ENCODE assay signal across 8 cellular contexts in the genomic region with DNA sequence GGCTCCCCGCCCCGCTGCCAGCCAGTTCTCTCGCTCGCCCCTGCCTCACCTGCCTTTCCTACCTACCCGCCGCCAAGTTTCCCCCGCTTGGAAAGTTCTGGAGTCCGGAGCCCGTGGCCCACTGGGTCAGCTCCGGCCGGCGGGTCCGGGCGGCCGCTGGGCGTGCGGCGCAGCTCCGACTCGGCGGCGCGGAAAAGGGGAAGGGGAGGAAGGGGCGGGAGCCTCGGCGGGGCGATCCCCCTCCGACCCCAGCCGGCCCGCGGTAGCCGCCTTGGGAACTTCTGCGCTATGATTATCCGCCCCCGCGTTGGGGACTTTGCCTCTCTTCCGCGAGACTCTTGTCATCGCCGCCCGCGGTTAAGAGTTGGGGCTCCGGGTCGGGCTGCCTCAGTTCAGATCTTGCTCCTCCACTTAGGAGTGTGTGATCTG. TPM values are rescaled to one million over a fixed set of nuclear protein-coding genes. Genes with fewer than 3 reads are reported as not detected.
DNase-seq lines count a peak whose midpoint lies in the region; ATAC-seq and TF ChIP-seq lines count a peak whose summit lies in the region.

No MANE protein-coding gene starts in this region.

- H3K9ac ChIP-seq in stomach smooth muscle (ENCODE audit: low read length in 2 of 2) = peak overlapping the region in 1 of 2 donors; percentile 21

- peaks cover 5 to 37% (median 20%) of the 10 kb centered on the region in 4 donors for H3K4me1 Mint-ChIP-seq in CD4-positive, CD25-positive, alpha-beta regulatory T cell
- H3K4me1 Mint-ChIP-seq in nephron = peaks cover 15% of the 10 kb centered on the region

- peaks cover 11% of the 10 kb centered on the region for H3K27me3 Mint-ChIP-seq in CD4-positive, CD25-positive, alpha-beta regulatory T cell
- H3K27me3 Mint-ChIP-seq in nephron (ENCODE audit: low read depth) = peaks cover 85% of the 10 kb centered on the region

- H3K4me3 Mint-ChIP-seq in CD4-positive, CD25-positive, alpha-beta regulatory T cell = peak overlapping the region; percentile 85 to 93 (median 89)
- peak overlapping the region; percentile 79 to 86 (median 84) for H3K4me3 Mint-ChIP-seq in nephron

- H3K4me1 ChIP-seq in CD4-positive, CD25-positive, alpha-beta regulatory T cell (ENCODE audit: control insufficient read depth, insufficient read depth, low read length, poor library complexity, severe bottlenecking) = peaks cover 16% of the 10 kb centered on the region
- peaks cover 12% of the 10 kb centered on the region for H3K4me1 ChIP-seq in stomach smooth muscle (ENCODE audit: control insufficient read depth, insufficient read depth, low read length)

- H3K27ac Mint-ChIP-seq in CD4-positive, CD25-positive, alpha-beta regulatory T cell = peak overlapping the region; percentile 93 to 95 (median 94)
- H3K27ac Mint-ChIP-seq in nephron = peak overlapping the region; percentile 15 to 36 (median 18)

- H3K27ac ChIP-seq in CD4-positive, CD25-positive, alpha-beta regulatory T cell (ENCODE audit: insufficient read depth, low read length, poor library complexity, severe bottlenecking) = peak overlapping the region; percentile 83
- H3K27ac ChIP-seq in KOPT-K1 (ENCODE audit: low read depth, low read length, poor library complexity, severe bottlenecking) (peak overlapping the region; percentile 43), stomach smooth muscle (ENCODE audit: low read length) (no peak overlapping the region)

- peaks cover 2% of the 10 kb centered on the region for H3K27me3 ChIP-seq in CD4-positive, CD25-positive, alpha-beta regulatory T cell (ENCODE audit: control insufficient read depth, insufficient read depth, low read length)
- H3K27me3 ChIP-seq in stomach smooth muscle (ENCODE audit: control insufficient read depth in 1 of 2, insufficient read depth in 2 of 2, low read length in 2 of 2) = peaks cover 22 to 40% of the 10 kb centered on the region in 2 donors

- H3K36me3 Mint-ChIP-seq in CD4-positive, CD25-positive, alpha-beta regulatory T cell = no peaks in the 10 kb centered on the region
- no peaks in the 10 kb centered on the region for H3K36me3 Mint-ChIP-seq in nephron (ENCODE audit: low read depth)

- peak overlapping the region; percentile 74 for H3K4me3 ChIP-seq in CD4-positive, CD25-positive, alpha-beta regulatory T cell (ENCODE audit: low read depth, low read length)
- H3K4me3 ChIP-seq in epithelial cell of proximal tubule (ENCODE audit: low read depth, low read length) (peak overlapping the region; percentile 66), stomach smooth muscle (ENCODE audit: low read length in 2 of 2) (peak overlapping the region; percentile 70 to 76)

- DNase-seq in CD4-positive, CD25-positive, alpha-beta regulatory T cell = peak; percentile 24 to 63 (median 42)
- DNase-seq in activated CD8-positive, alpha-beta memory T cell treated with anti-CD3 and anti-CD28 coated beads for 4 hours (ENCODE audit: low read depth in 2 of 2) = peak; percentile 39 to 52
- no peak for DNase-seq in epithelial cell of proximal tubule (ENCODE audit: low read depth)
- no peak for DNase-seq in HCEC 1CT

- H3K36me3 ChIP-seq in CD4-positive, CD25-positive, alpha-beta regulatory T cell (ENCODE audit: control insufficient read depth, insufficient read depth, low read length) = no peaks in the 10 kb centered on the region
- H3K36me3 ChIP-seq in KOPT-K1 (ENCODE audit: insufficient read depth, low read length) = no peaks in the 10 kb centered on the region
- H3K36me3 ChIP-seq in stomach smooth muscle (ENCODE audit: control insufficient read depth in 2 of 2, insufficient read depth in 2 of 2, low read length in 2 of 2) = no peaks in the 10 kb centered on the region

- no peaks in the 10 kb centered on the region for H3K9me3 ChIP-seq in CD4-positive, CD25-positive, alpha-beta regulatory T cell (ENCODE audit: control insufficient read depth in 2 of 2, low read length in 2 of 2)
- H3K9me3 ChIP-seq in KOPT-K1 (ENCODE audit: insufficient read depth, low read length, poor library complexity, severe bottlenecking) (no peaks in the 10 kb centered on the region), stomach smooth muscle (ENCODE audit: control insufficient read depth in 2 of 2, low read length in 2 of 2) (no peaks in the 10 kb centered on the region)

- H3K9me3 Mint-ChIP-seq in CD4-positive, CD25-positive, alpha-beta regulatory T cell = no peaks in the 10 kb centered on the region
- H3K9me3 Mint-ChIP-seq in nephron = no peaks in the 10 kb centered on the region

- peak in 1 of 2 donors; percentile 9 for ATAC-seq in CD4-positive, CD25-positive, alpha-beta regulatory T cell (ENCODE audit: low read depth in 2 of 2)
- peak; percentile 23 for ATAC-seq in GM21529 (IDR thresholded peaks at IDR 0.05; ENCODE audit: unreplicated experiment)

- no peak for TF ChIP-seq CTCF in epithelial cell of proximal tubule (conservative IDR thresholded peaks at IDR 0.05; ENCODE audit: low read depth, low read length)
- no peak for TF ChIP-seq CTCF in nephron (IDR thresholded peaks at IDR 0.05; ENCODE audit: unreplicated experiment in 3 of 3)

RNA-seq across cellular contexts. Expression of gene SF3B5, which starts 31.0 kb away (rescaled TPM):
- total RNA-seq in CD4-positive, CD25-positive, alpha-beta regulatory T cell = 127 TPM
- 100 to 1,000 TPM; 440 to 448 (median 441) TPM for polyA plus RNA-seq in CD4-positive, CD25-positive, alpha-beta regulatory T cell
- total RNA-seq in epithelial cell of proximal tubule = 200 and 280 TPM in 2 replicates

RNA-seq across cellular contexts. Expression of gene PLAGL1, which starts 56.4 kb away (rescaled TPM):
- total RNA-seq in CD4-positive, CD25-positive, alpha-beta regulatory T cell = 2.8 TPM
- polyA plus RNA-seq in CD4-positive, CD25-positive, alpha-beta regulatory T cell = 1 to 10 TPM; 1.4 to 4.7 (median 2.6) TPM
- 17.4 and 22.1 TPM in 2 replicates for total RNA-seq in epithelial cell of proximal tubule

Comparison
In these comparisons a context has a peak if more than half of its experiments do, and no peak if none do; other contexts are left out.
1. DNase-seq: peak in CD4-positive, CD25-positive, alpha-beta regulatory T cell (3 of 3) and activated CD8-positive, alpha-beta memory T cell treated with anti-CD3 and anti-CD28 coated beads for 4 hours (2 of 2); none in epithelial cell of proximal tubule (single experiment) and HCEC 1CT (single experiment).
2. Peak in every context shown above with its lines, with median percentiles within 50 percentile points of each other: H3K4me3 ChIP-seq.